Comparison of ENCODE assay signal across 21 cellular contexts in genomic region chr13:27524981-27525975, GRCh38.
"Had no signal": no experiment of that assay in that cellular context is flagged by ENCODE, and none has a peak within 500 bp of the region (broad histone marks: within the 10 kb centered on the region; RNA-seq: fewer than 3 reads in every experiment).

No MANE protein-coding gene starts in this region.

- H3K27me3 ChIP-seq: body of pancreas, neural progenitor cell, tibial artery had no signal

- H3K27ac Mint-ChIP-seq: activated CD4-positive, alpha-beta memory T cell treated with anti-CD3 and anti-CD28 coated beads, Interleukin-2, amount 10 ng/mL, durations not matched to agents 7 days and 5 days; activated CD8-positive, alpha-beta memory T cell treated with anti-CD3 and anti-CD28 coated beads, Interleukin-2, amount 10 ng/mL, durations not matched to agents 7 days and 5 days; activated naive CD8-positive, alpha-beta T cell treated with anti-CD3 and anti-CD28 coated beads, Interleukin-2, amount 10 ng/mL, durations not matched to agents 7 days and 5 days; memory B cell; neural progenitor cell had no signal

- DNase-seq: activated CD4-positive, alpha-beta memory T cell treated with anti-CD3 and anti-CD28 coated beads, Interleukin-2, amount 10 ng/mL, durations not matched to agents 7 days and 5 days; activated CD4-positive, alpha-beta T cell treated with anti-CD3 and anti-CD28 coated beads for 48 hours; activated CD4-positive, CD25-positive, alpha-beta regulatory T cell; activated CD8-positive, alpha-beta memory T cell treated with anti-CD3 and anti-CD28 coated beads, Interleukin-2, amount 10 ng/mL, durations not matched to agents 7 days and 5 days; activated naive CD4-positive, alpha-beta T cell; activated naive CD8-positive, alpha-beta T cell treated with anti-CD3 and anti-CD28 coated beads, Interleukin-2, amount 10 ng/mL, durations not matched to agents 7 days and 5 days; amygdala; body of pancreas; cortex of kidney; erythroblast; gastrocnemius medialis; heart left ventricle; kidney glomerular epithelial cell; psoas muscle; right cardiac atrium; stimulated activated CD4-positive, alpha-beta T cell treated with anti-CD3 and anti-CD28 coated beads, Interleukin-2, amount 100 ng/mL, for 24 hours; stimulated activated naive CD8-positive, alpha-beta T cell treated with anti-CD3 and anti-CD28 coated beads, Interleukin-15, Interleukin-2, amounts not matched to agents 100 U/mL and 50 U/mL, for 24 hours; tibial artery had no signal

- ATAC-seq: activated CD8-positive, alpha-beta memory T cell treated with anti-CD3 and anti-CD28 coated beads, Interleukin-2, amount 10 ng/mL, durations not matched to agents 7 days and 5 days; body of pancreas; gastrocnemius medialis; heart left ventricle; psoas muscle; right cardiac atrium; stimulated activated naive CD8-positive, alpha-beta T cell treated with anti-CD3 and anti-CD28 coated beads, Interleukin-15, Interleukin-2, amounts not matched to agents 100 U/mL and 50 U/mL, for 24 hours had no signal

- H3K4me1 Mint-ChIP-seq: activated CD4-positive, alpha-beta memory T cell treated with anti-CD3 and anti-CD28 coated beads, Interleukin-2, amount 10 ng/mL, durations not matched to agents 7 days and 5 days had no signal

- H3K4me3 Mint-ChIP-seq: activated CD4-positive, alpha-beta memory T cell treated with anti-CD3 and anti-CD28 coated beads, Interleukin-2, amount 10 ng/mL, durations not matched to agents 7 days and 5 days; activated CD8-positive, alpha-beta memory T cell treated with anti-CD3 and anti-CD28 coated beads, Interleukin-2, amount 10 ng/mL, durations not matched to agents 7 days and 5 days; activated naive CD8-positive, alpha-beta T cell treated with anti-CD3 and anti-CD28 coated beads, Interleukin-2, amount 10 ng/mL, durations not matched to agents 7 days and 5 days; memory B cell; neural progenitor cell had no signal

- H3K4me3 ChIP-seq: body of pancreas, gastrocnemius medialis, heart left ventricle, neural progenitor cell, psoas muscle, tibial artery had no signal

- H3K36me3 ChIP-seq: gastrocnemius medialis, heart left ventricle, neural progenitor cell, tibial artery had no signal

- H3K9me3 Mint-ChIP-seq: memory B cell had no signal

- H3K27me3 Mint-ChIP-seq: activated CD8-positive, alpha-beta memory T cell treated with anti-CD3 and anti-CD28 coated beads, Interleukin-2, amount 10 ng/mL, durations not matched to agents 7 days and 5 days; memory B cell had no signal

- H3K36me3 Mint-ChIP-seq: activated CD8-positive, alpha-beta memory T cell treated with anti-CD3 and anti-CD28 coated beads, Interleukin-2, amount 10 ng/mL, durations not matched to agents 7 days and 5 days; activated naive CD8-positive, alpha-beta T cell treated with anti-CD3 and anti-CD28 coated beads, Interleukin-2, amount 10 ng/mL, durations not matched to agents 7 days and 5 days; memory B cell; neural progenitor cell had no signal

- FAIRE-seq: endometrium had no signal
